In genomic region chr6:8215631-8216030, GRCh38 we compare ENCODE assay signal across 20 cellular contexts.
DNase-seq lines count a peak whose midpoint lies in the region; ATAC-seq, FAIRE-seq and TF ChIP-seq lines count a peak whose summit lies in the region.
"Had no signal": no experiment of that assay in that cellular context is flagged by ENCODE, and none has a peak within 500 bp of the region (broad histone marks: within the 10 kb centered on the region; RNA-seq: fewer than 3 reads in every experiment).

No MANE protein-coding gene starts in this region.

- H2BK15ac ChIP-seq in mesenchymal stem cell (ENCODE audit: low read depth, poor library complexity, severe bottlenecking), result no peak overlapping the region

- POLR2A ChIA-PET in PC-3 (lab: Charles Lee; ENCODE audit: unreplicated experiment), result no interaction called here
- POLR2A ChIA-PET in activated CD4-positive, alpha-beta T cell treated with anti-CD3 and anti-CD28 coated beads for 36 hours (lab: Charles Lee), result no interaction called here

- no peaks in the 10 kb centered on the region for H3F3A ChIP-seq in PC-3 (ENCODE audit: low read length, unreplicated experiment)

- no peak overlapping the region for H3K4me3 Mint-ChIP-seq in activated CD4-positive, alpha-beta T cell treated with anti-CD3 and anti-CD28 coated beads for 36 hours
- H3K4me3 Mint-ChIP-seq: activated CD4-positive, alpha-beta T cell treated with anti-CD3 and anti-CD28 coated beads, Interleukin-2, amount 10 ng/mL, durations not matched to agents 24 days and 14 days; effector memory CD8-positive, alpha-beta T cell; neural crest cell had no signal

- no peak overlapping the region for H4K8ac ChIP-seq in mesenchymal stem cell (ENCODE audit: low read length)

- H3K4me1 ChIP-seq in PC-3 (ENCODE audit: insufficient read depth, low read length) (no peaks in the 10 kb centered on the region), mesenchymal stem cell (ENCODE audit: control insufficient read depth, insufficient read depth, low read depth, low read length) (peaks cover 4% of the 10 kb centered on the region)
- H3K4me1 ChIP-seq: gastroesophageal sphincter had no signal

- 86% methylated on average over 6 of the region's 6 CpGs for WGBS in mesenchymal stem cell

- no peak overlapping the region for H3K4ac ChIP-seq in mesenchymal stem cell (ENCODE audit: low read depth in 1 of 2, low read length in 2 of 2)

- H3K14ac ChIP-seq in mesenchymal stem cell (ENCODE audit: low read length in 2 of 2), result no peak overlapping the region

- DNase-seq in AG20443 (ENCODE audit: low spot score), result peak; percentile 60
- peak; percentile 35 for DNase-seq in PC-3
- peak; percentile 51 for DNase-seq in dedifferentiated amniotic fluid mesenchymal stem cell (ENCODE audit: extremely low spot score)
- DNase-seq in mesenchymal stem cell, result no peak
- no peak for DNase-seq in activated CD4-positive, alpha-beta T cell treated with anti-CD3 and anti-CD28 coated beads for 36 hours
- DNase-seq in GM19238 (ENCODE audit: insufficient read length, low spot score), result no peak
- DNase-seq in GM12892 (ENCODE audit: insufficient read length), result no peak
- no peak for DNase-seq in NCI-H345 (lab: John Stamatoyannopoulos, UW)
- DNase-seq: activated CD4-positive, alpha-beta T cell treated with anti-CD3 and anti-CD28 coated beads, Interleukin-2, amount 10 ng/mL, durations not matched to agents 24 days and 14 days; activated T-cell treated with anti-CD3 and anti-CD28 coated beads for 4 hours; Calu3; effector memory CD8-positive, alpha-beta T cell; NCI-H2029; NCI-H510A treated with DMSO at 0.1 percent for 48 hours; retina; T-helper 9 cell had no signal

- H2BK5ac ChIP-seq in mesenchymal stem cell (ENCODE audit: low read depth, low read length, poor library complexity, severe bottlenecking), result no peak overlapping the region

- H3K27me3 Mint-ChIP-seq in activated CD4-positive, alpha-beta T cell treated with anti-CD3 and anti-CD28 coated beads for 36 hours, result peaks cover 5% of the 10 kb centered on the region

- H2AFZ ChIP-seq in PC-3 (ENCODE audit: low read length) (no peak overlapping the region), mesenchymal stem cell (ENCODE audit: low read depth, low read length) (no peak overlapping the region)

- H3K79me2 ChIP-seq in PC-3 (ENCODE audit: low read length), result no peaks in the 10 kb centered on the region

- no peak overlapping the region for H3K27ac Mint-ChIP-seq in activated CD4-positive, alpha-beta T cell treated with anti-CD3 and anti-CD28 coated beads for 36 hours
- H3K27ac Mint-ChIP-seq: activated CD4-positive, alpha-beta T cell treated with anti-CD3 and anti-CD28 coated beads, Interleukin-2, amount 10 ng/mL, durations not matched to agents 24 days and 14 days; activated naive CD4-positive, alpha-beta T cell treated with anti-CD3 and anti-CD28 coated beads, Interleukin-2, amount 50 U/mL, for 72 hours; effector memory CD8-positive, alpha-beta T cell had no signal

- intact Hi-C loops in PC-3 (cut with micrococcal nuclease), result loop anchor here (10.0 kb wide), 1 partner anchor 201 kb away; no protein-coding TSS in a partner anchor
- intact Hi-C loops in activated CD4-positive, alpha-beta T cell treated with anti-CD3 and anti-CD28 coated beads for 36 hours (cut with DNase I, micrococcal nuclease), result loop anchor here in 1 of 2 experiments (5.0 kb wide), 1 partner anchor 318 kb away; no protein-coding TSS in a partner anchor

- H3K36me3 ChIP-seq in PC-3 (ENCODE audit: low read depth, low read length) (no peaks in the 10 kb centered on the region), mesenchymal stem cell (ENCODE audit: control insufficient read depth in 1 of 2, insufficient read depth in 2 of 2, low read depth in 1 of 2, low read length in 2 of 2) (no peaks in the 10 kb centered on the region)
- H3K36me3 ChIP-seq: gastroesophageal sphincter had no signal

- no TSS peak for BruUV-seq in PC-3 (replicated peaks; lab: Mats Ljungman, UMichigan)

- H3K36me3 Mint-ChIP-seq in activated CD4-positive, alpha-beta T cell treated with anti-CD3 and anti-CD28 coated beads for 36 hours (ENCODE audit: low read depth), result no peaks in the 10 kb centered on the region
- H3K36me3 Mint-ChIP-seq: activated naive CD4-positive, alpha-beta T cell treated with anti-CD3 and anti-CD28 coated beads, Interleukin-2, amount 50 U/mL, for 72 hours had no signal

- H3K4me1 Mint-ChIP-seq in activated CD4-positive, alpha-beta T cell treated with anti-CD3 and anti-CD28 coated beads for 36 hours, result no peaks in the 10 kb centered on the region
- H3K4me1 Mint-ChIP-seq: activated CD4-positive, alpha-beta T cell treated with anti-CD3 and anti-CD28 coated beads, Interleukin-2, amount 10 ng/mL, durations not matched to agents 24 days and 14 days had no signal

- no peaks in the 10 kb centered on the region for H3K79me1 ChIP-seq in mesenchymal stem cell (replicated peaks; ENCODE audit: low read length, poor library complexity, severe bottlenecking)

- no peak for FAIRE-seq in GM12892 (lab: Jason Lieb, UNC)

- H3K9me3 Mint-ChIP-seq in activated CD4-positive, alpha-beta T cell treated with anti-CD3 and anti-CD28 coated beads for 36 hours (ENCODE audit: low read depth), result no peaks in the 10 kb centered on the region
- H3K9me3 Mint-ChIP-seq: activated CD4-positive, alpha-beta T cell treated with anti-CD3 and anti-CD28 coated beads, Interleukin-2, amount 10 ng/mL, durations not matched to agents 24 days and 14 days; activated naive CD4-positive, alpha-beta T cell treated with anti-CD3 and anti-CD28 coated beads, Interleukin-2, amount 50 U/mL, for 72 hours; effector memory CD8-positive, alpha-beta T cell had no signal

- H2BK12ac ChIP-seq in mesenchymal stem cell (ENCODE audit: low read length in 2 of 2), result no peak overlapping the region

- TF ChIP-seq CTCF in PC-3 (conservative IDR thresholded peaks at IDR 0.05; ENCODE audit: low read depth, low read length), result no peak

- ATAC-seq in PC-3, result no peak
- no peak for ATAC-seq in activated CD4-positive, alpha-beta T cell treated with anti-CD3 and anti-CD28 coated beads for 36 hours
- ATAC-seq: activated naive CD4-positive, alpha-beta T cell treated with anti-CD3 and anti-CD28 coated beads, Interleukin-2, amount 50 U/mL, for 72 hours; effector memory CD8-positive, alpha-beta T cell; gastroesophageal sphincter; HCT116 had no signal

- H4K20me1 ChIP-seq in PC-3 (ENCODE audit: low read length), result no peaks in the 10 kb centered on the region

- H3K23ac ChIP-seq in mesenchymal stem cell (ENCODE audit: low read length in 2 of 2), result no peak overlapping the region

- H2BK120ac ChIP-seq in mesenchymal stem cell (ENCODE audit: low read depth, low read length), result no peak overlapping the region

- no peak overlapping the region for H2AK5ac ChIP-seq in mesenchymal stem cell (ENCODE audit: low read length, severe bottlenecking)

- TF ChIP-seq POLR2A in GM12892 (IDR thresholded peaks at IDR 0.05; ENCODE audit: low read depth, low read length), result no peak

- H3K4me3 ChIP-seq in PC-3 (ENCODE audit: low read length) (no peak overlapping the region), mesenchymal stem cell (ENCODE audit: insufficient read depth in 1 of 2, low read depth in 1 of 2, low read length in 2 of 2) (no peak overlapping the region)
- H3K4me3 ChIP-seq: gastroesophageal sphincter had no signal

- H3K27ac ChIP-seq in PC-3 (ENCODE audit: low read length) (no peak overlapping the region), mesenchymal stem cell (ENCODE audit: low read length, poor library complexity, severe bottlenecking) (peak overlapping the region; percentile 35)
- H3K27ac ChIP-seq: gastroesophageal sphincter had no signal

- H3K4me2 ChIP-seq in PC-3 (ENCODE audit: low read length) (no peak overlapping the region), mesenchymal stem cell (ENCODE audit: low read length, poor library complexity, severe bottlenecking) (no peak overlapping the region)

- H3K9me2 ChIP-seq in PC-3 (replicated peaks; ENCODE audit: low read length), result no peaks in the 10 kb centered on the region

- H4K91ac ChIP-seq in mesenchymal stem cell (ENCODE audit: low read length), result no peak overlapping the region

- no peaks in the 10 kb centered on the region for H3K9me3 ChIP-seq in PC-3 (ENCODE audit: low read length)
- no peaks in the 10 kb centered on the region for H3K9me3 ChIP-seq in mesenchymal stem cell (ENCODE audit: control insufficient read depth, low read length)
- H3K9me3 ChIP-seq: gastroesophageal sphincter had no signal

- CTCF ChIA-PET in PC-3 (lab: Charles Lee), result no interaction called here
- CTCF ChIA-PET in activated CD4-positive, alpha-beta T cell treated with anti-CD3 and anti-CD28 coated beads for 36 hours (lab: Charles Lee), result interaction anchor here (1.0 kb wide), 1 partner anchor 84 kb away, joined by 3 read pairs; no protein-coding TSS in a partner anchor

- H3K18ac ChIP-seq in mesenchymal stem cell (ENCODE audit: low read depth in 1 of 2, low read length in 2 of 2), result no peak overlapping the region

- H3K9ac ChIP-seq in PC-3 (ENCODE audit: low read length), result no peak overlapping the region
- H3K9ac ChIP-seq in mesenchymal stem cell (ENCODE audit: low read length), result no peak overlapping the region

- H3K27me3 ChIP-seq in PC-3 (ENCODE audit: low read length) (peaks cover 50% of the 10 kb centered on the region), mesenchymal stem cell (ENCODE audit: control insufficient read depth in 1 of 2, insufficient read depth in 1 of 2, low read length in 2 of 2) (peaks cover 0 to 4% of the 10 kb centered on the region in 2 experiments)

Comparison
In these comparisons a context has a peak if more than half of its experiments do, and no peak if none do; other contexts are left out.
1. DNase-seq: peak in AG20443 (single experiment), PC-3 (single experiment) and dedifferentiated amniotic fluid mesenchymal stem cell (single experiment); none in mesenchymal stem cell (single experiment), activated CD4-positive, alpha-beta T cell treated with anti-CD3 and anti-CD28 coated beads for 36 hours (single experiment), GM19238 (single experiment), GM12892 (single experiment) and NCI-H345 (single experiment).